ENCODE assay signal across 1 cellular context in the genomic region with DNA sequence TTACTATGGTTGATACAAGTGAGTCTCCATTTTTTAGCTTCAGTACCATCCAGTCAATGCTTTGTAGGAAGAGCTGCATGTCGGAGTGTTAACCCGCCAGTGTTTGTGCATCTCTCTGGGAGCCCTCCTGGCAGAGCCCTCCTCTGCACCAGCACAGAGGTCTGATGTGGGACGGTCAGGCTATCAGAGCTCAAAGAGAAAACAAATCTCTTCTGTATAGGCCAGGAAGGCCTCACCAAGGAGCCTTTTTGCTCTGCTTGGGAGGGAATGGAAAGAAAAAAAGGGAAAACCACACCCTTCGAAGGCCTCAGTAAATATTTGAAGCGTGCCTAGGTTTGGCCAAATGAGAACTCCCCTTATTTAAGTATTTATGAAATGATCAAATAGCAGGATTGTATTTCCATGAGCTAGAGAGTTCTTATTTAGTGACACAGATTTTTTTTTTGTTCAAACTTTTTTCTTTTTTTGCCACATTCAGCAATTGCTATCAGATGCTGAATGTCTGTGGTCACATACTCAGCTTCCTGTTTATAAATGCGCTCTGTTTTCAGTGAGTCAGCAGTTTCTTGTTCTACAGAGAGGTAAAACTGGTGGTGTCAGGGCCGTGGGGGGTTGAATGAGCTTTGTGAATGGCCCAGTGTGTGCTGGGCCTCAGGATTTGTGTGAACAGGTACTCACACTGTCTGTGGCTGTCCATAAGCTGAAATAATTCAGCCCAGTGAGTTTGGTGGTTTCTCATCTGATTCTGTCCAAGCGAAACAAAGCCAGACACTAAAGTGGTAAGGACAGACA.
TF ChIP-seq lines count a peak whose summit lies in the region.

No MANE protein-coding gene starts in this region.

TF ChIP-seq in K562, 482 proteins besides CTCF, POLR2A, EP300 and RAD21 (continued from another document and continues in another):
- TF ChIP-seq ARNT (IDR thresholded peaks at IDR 0.05) (peak; percentile 36 to 92; a peak in 3 of 4 replicates), TEAD2 (tag; IDR thresholded peaks at IDR 0.05) (0 out of 2 replicates have a peak, but pooled peaks have one; percentile 38), RBM34 (IDR thresholded peaks at IDR 0.05; ENCODE audit: borderline replicate concordance, insufficient read depth, low read length) (no peak), CHD1 (IDR thresholded peaks at IDR 0.05; ENCODE audit: low read length) (no peak), RBFOX2 (IDR thresholded peaks at IDR 0.05; ENCODE audit: low read depth, low read length) (no peak), ZC3H4 (CRISPR knock-in tag; IDR thresholded peaks at IDR 0.05; ENCODE audit: borderline replicate concordance) (no peak), KAT2B (IDR thresholded peaks at IDR 0.05; ENCODE audit: low read depth, low read length) (no peak), NUFIP1 (IDR thresholded peaks at IDR 0.05; ENCODE audit: partially characterized antibody) (peak; percentile 52), HMGN3 (IDR thresholded peaks at IDR 0.05; ENCODE audit: borderline replicate concordance, extremely low read depth, insufficient read length, low read depth, low read length) (no peak), KLF6 (CRISPR knock-in tag; IDR thresholded peaks at IDR 0.05; ENCODE audit: borderline replicate concordance) (peak; percentile 13; the same call in 1 of the 2 replicates), ZNF143 (CRISPR knock-in tag; IDR thresholded peaks at IDR 0.05) (no peak), KAT8 (IDR thresholded peaks at IDR 0.05; ENCODE audit: low read depth) (no peak), SAFB2 (IDR thresholded peaks at IDR 0.05; ENCODE audit: borderline replicate concordance, low read depth, low read length, severe bottlenecking) (no peak), XRCC3 (IDR thresholded peaks at IDR 0.05) (no peak), KDM1A (IDR thresholded peaks at IDR 0.05) (peak; percentile 88 to 90), MCM7 (IDR thresholded peaks at IDR 0.05) (no peak), ZC3H11A (IDR thresholded peaks at IDR 0.05; ENCODE audit: low read depth, low read length) (no peak), NFIX (CRISPR knock-in tag; IDR thresholded peaks at IDR 0.05; ENCODE audit: low read depth) (no peak), SMARCA5 (IDR thresholded peaks at IDR 0.05) (no peak), POLR2AphosphoS2 (IDR thresholded peaks at IDR 0.05; ENCODE audit: low read length) (no peak), CHD4 (IDR thresholded peaks at IDR 0.05; ENCODE audit: insufficient read depth, insufficient replicate concordance, low read depth, low read length, poor library complexity, severe bottlenecking) (no peak), PRMT5 (CRISPR knock-in tag; IDR thresholded peaks at IDR 0.05) (no peak), ZNF561 (CRISPR knock-in tag; conservative IDR thresholded peaks at IDR 0.05) (no peak), JUN (IDR thresholded peaks at IDR 0.05; ENCODE audit: borderline replicate concordance, low read depth, low read length) (no peak), JUN (CRISPR knock-in tag; IDR thresholded peaks at IDR 0.05; ENCODE audit: borderline replicate concordance) (no peak), PHB (CRISPR knock-in tag; IDR thresholded peaks at IDR 0.05) (no peak), ZEB2 (IDR thresholded peaks at IDR 0.05) (peak; percentile 72; the same call in 1 of the 2 replicates), NR2C1 (IDR thresholded peaks at IDR 0.05) (no peak), NR2C1 (tag; IDR thresholded peaks at IDR 0.05) (peak; percentile 41; the same call in 1 of the 2 replicates), ZC3H8 (IDR thresholded peaks at IDR 0.05) (no peak), ZBTB1 (CRISPR knock-in tag; IDR thresholded peaks at IDR 0.05; ENCODE audit: borderline replicate concordance, low read depth) (no peak), DNMT1 (IDR thresholded peaks at IDR 0.05) (no peak), POLR3A (IDR thresholded peaks at IDR 0.05; ENCODE audit: borderline replicate concordance, extremely low read depth, insufficient read depth, insufficient read length) (no peak), NFXL1 (CRISPR knock-in tag; IDR thresholded peaks at IDR 0.05) (no peak), U2AF1 (optimal IDR thresholded peaks at IDR 0.05; ENCODE audit: low read depth, low read length) (no peak), RAD51 (IDR thresholded peaks at IDR 0.05; ENCODE audit: borderline replicate concordance, low read depth) (no peak), ETV6 (IDR thresholded peaks at IDR 0.05; ENCODE audit: borderline replicate concordance in 1 of 2, low read depth in 2 of 2, low read length in 1 of 2) (no peak), ETV6 (CRISPR knock-in tag; IDR thresholded peaks at IDR 0.05; ENCODE audit: borderline replicate concordance) (no peak), ZNF444 (CRISPR knock-in tag; IDR thresholded peaks at IDR 0.05) (no peak), COPS2 (conservative IDR thresholded peaks at IDR 0.05) (no peak), ZNF668 (CRISPR knock-in tag; IDR thresholded peaks at IDR 0.05) (no peak), ZBTB7A (IDR thresholded peaks at IDR 0.05; ENCODE audit: borderline replicate concordance, control insufficient read depth, low read depth, low read length) (no peak), SRSF7 (optimal IDR thresholded peaks at IDR 0.05; ENCODE audit: low read depth, low read length) (no peak), PPARD (CRISPR knock-in tag; IDR thresholded peaks at IDR 0.05) (no peak), RFX5 (IDR thresholded peaks at IDR 0.05; ENCODE audit: low read depth, low read length) (no peak), KDM4B (IDR thresholded peaks at IDR 0.05; ENCODE audit: borderline replicate concordance in 2 of 2, low read depth in 1 of 2) (no peak), ZFP1 (CRISPR knock-in tag; IDR thresholded peaks at IDR 0.05) (no peak)
- TF ChIP-seq, protein P1, sequence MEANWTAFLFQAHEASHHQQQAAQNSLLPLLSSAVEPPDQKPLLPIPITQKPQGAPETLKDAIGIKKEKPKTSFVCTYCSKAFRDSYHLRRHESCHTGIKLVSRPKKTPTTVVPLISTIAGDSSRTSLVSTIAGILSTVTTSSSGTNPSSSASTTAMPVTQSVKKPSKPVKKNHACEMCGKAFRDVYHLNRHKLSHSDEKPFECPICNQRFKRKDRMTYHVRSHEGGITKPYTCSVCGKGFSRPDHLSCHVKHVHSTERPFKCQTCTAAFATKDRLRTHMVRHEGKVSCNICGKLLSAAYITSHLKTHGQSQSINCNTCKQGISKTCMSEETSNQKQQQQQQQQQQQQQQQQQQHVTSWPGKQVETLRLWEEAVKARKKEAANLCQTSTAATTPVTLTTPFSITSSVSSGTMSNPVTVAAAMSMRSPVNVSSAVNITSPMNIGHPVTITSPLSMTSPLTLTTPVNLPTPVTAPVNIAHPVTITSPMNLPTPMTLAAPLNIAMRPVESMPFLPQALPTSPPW (CRISPR knock-in tag; IDR thresholded peaks at IDR 0.05): peak; percentile 45; the same call in 1 of the 2 replicates
- TF ChIP-seq, protein P2, sequence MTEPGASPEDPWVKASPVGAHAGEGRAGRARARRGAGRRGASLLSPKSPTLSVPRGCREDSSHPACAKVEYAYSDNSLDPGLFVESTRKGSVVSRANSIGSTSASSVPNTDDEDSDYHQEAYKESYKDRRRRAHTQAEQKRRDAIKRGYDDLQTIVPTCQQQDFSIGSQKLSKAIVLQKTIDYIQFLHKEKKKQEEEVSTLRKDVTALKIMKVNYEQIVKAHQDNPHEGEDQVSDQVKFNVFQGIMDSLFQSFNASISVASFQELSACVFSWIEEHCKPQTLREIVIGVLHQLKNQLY (CRISPR knock-in tag; conservative IDR thresholded peaks at IDR 0.05): no peak
- TF ChIP-seq, protein P3, sequence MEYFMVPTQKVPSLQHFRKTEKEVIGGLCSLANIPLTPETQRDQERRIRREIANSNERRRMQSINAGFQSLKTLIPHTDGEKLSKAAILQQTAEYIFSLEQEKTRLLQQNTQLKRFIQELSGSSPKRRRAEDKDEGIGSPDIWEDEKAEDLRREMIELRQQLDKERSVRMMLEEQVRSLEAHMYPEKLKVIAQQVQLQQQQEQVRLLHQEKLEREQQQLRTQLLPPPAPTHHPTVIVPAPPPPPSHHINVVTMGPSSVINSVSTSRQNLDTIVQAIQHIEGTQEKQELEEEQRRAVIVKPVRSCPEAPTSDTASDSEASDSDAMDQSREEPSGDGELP (CRISPR knock-in tag; IDR thresholded peaks at IDR 0.05; ENCODE audit: borderline replicate concordance): no peak
- TF ChIP-seq, protein P4, sequence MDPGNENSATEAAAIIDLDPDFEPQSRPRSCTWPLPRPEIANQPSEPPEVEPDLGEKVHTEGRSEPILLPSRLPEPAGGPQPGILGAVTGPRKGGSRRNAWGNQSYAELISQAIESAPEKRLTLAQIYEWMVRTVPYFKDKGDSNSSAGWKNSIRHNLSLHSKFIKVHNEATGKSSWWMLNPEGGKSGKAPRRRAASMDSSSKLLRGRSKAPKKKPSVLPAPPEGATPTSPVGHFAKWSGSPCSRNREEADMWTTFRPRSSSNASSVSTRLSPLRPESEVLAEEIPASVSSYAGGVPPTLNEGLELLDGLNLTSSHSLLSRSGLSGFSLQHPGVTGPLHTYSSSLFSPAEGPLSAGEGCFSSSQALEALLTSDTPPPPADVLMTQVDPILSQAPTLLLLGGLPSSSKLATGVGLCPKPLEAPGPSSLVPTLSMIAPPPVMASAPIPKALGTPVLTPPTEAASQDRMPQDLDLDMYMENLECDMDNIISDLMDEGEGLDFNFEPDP (CRISPR knock-in tag; IDR thresholded peaks at IDR 0.05): no peak
- TF ChIP-seq, protein P5, sequence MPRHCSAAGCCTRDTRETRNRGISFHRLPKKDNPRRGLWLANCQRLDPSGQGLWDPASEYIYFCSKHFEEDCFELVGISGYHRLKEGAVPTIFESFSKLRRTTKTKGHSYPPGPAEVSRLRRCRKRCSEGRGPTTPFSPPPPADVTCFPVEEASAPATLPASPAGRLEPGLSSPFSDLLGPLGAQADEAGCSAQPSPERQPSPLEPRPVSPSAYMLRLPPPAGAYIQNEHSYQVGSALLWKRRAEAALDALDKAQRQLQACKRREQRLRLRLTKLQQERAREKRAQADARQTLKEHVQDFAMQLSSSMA (CRISPR knock-in tag; IDR thresholded peaks at IDR 0.05): no peak
- TF ChIP-seq, protein P6, sequence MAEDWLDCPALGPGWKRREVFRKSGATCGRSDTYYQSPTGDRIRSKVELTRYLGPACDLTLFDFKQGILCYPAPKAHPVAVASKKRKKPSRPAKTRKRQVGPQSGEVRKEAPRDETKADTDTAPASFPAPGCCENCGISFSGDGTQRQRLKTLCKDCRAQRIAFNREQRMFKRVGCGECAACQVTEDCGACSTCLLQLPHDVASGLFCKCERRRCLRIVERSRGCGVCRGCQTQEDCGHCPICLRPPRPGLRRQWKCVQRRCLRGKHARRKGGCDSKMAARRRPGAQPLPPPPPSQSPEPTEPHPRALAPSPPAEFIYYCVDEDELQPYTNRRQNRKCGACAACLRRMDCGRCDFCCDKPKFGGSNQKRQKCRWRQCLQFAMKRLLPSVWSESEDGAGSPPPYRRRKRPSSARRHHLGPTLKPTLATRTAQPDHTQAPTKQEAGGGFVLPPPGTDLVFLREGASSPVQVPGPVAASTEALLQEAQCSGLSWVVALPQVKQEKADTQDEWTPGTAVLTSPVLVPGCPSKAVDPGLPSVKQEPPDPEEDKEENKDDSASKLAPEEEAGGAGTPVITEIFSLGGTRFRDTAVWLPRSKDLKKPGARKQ (CRISPR knock-in tag; IDR thresholded peaks at IDR 0.05): no peak
- TF ChIP-seq, protein P7, sequence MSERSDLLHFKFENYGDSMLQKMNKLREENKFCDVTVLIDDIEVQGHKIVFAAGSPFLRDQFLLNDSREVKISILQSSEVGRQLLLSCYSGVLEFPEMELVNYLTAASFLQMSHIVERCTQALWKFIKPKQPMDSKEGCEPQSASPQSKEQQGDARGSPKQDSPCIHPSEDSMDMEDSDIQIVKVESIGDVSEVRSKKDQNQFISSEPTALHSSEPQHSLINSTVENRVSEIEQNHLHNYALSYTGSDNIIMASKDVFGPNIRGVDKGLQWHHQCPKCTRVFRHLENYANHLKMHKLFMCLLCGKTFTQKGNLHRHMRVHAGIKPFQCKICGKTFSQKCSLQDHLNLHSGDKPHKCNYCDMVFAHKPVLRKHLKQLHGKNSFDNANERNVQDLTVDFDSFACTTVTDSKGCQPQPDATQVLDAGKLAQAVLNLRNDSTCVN (CRISPR knock-in tag; IDR thresholded peaks at IDR 0.05): no peak
- TF ChIP-seq, protein P8, sequence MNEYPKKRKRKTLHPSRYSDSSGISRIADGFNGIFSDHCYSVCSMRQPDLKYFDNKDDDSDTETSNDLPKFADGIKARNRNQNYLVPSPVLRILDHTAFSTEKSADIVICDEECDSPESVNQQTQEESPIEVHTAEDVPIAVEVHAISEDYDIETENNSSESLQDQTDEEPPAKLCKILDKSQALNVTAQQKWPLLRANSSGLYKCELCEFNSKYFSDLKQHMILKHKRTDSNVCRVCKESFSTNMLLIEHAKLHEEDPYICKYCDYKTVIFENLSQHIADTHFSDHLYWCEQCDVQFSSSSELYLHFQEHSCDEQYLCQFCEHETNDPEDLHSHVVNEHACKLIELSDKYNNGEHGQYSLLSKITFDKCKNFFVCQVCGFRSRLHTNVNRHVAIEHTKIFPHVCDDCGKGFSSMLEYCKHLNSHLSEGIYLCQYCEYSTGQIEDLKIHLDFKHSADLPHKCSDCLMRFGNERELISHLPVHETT (CRISPR knock-in tag; conservative IDR thresholded peaks at IDR 0.05 in 1 of 2, IDR thresholded peaks at IDR 0.05 in 1 of 2): peak in 1 of 2 experiments; percentile 73; a peak in 2 of 4 replicates
- TF ChIP-seq, protein P9, sequence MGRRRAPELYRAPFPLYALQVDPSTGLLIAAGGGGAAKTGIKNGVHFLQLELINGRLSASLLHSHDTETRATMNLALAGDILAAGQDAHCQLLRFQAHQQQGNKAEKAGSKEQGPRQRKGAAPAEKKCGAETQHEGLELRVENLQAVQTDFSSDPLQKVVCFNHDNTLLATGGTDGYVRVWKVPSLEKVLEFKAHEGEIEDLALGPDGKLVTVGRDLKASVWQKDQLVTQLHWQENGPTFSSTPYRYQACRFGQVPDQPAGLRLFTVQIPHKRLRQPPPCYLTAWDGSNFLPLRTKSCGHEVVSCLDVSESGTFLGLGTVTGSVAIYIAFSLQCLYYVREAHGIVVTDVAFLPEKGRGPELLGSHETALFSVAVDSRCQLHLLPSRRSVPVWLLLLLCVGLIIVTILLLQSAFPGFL (CRISPR knock-in tag; IDR thresholded peaks at IDR 0.05): no peak
- TF ChIP-seq, protein P10, sequence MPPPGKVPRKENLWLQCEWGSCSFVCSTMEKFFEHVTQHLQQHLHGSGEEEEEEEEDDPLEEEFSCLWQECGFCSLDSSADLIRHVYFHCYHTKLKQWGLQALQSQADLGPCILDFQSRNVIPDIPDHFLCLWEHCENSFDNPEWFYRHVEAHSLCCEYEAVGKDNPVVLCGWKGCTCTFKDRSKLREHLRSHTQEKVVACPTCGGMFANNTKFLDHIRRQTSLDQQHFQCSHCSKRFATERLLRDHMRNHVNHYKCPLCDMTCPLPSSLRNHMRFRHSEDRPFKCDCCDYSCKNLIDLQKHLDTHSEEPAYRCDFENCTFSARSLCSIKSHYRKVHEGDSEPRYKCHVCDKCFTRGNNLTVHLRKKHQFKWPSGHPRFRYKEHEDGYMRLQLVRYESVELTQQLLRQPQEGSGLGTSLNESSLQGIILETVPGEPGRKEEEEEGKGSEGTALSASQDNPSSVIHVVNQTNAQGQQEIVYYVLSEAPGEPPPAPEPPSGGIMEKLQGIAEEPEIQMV (tag; conservative IDR thresholded peaks at IDR 0.05; ENCODE audit: low read depth): peak; percentile 63; the same call in 1 of the 2 replicates
